8 cellular contexts compared by ENCODE assay signal in genomic region chr1:150579110-150579954, GRCh38. TPM values are rescaled to one million over a fixed set of nuclear protein-coding genes. Genes with fewer than 3 reads are reported as not detected.
DNase-seq lines count a peak whose midpoint lies in the region; ATAC-seq and TF ChIP-seq lines count a peak whose summit lies in the region.

TSS of gene MCL1 (minus strand) at chr1:150579610. CDS start at chr1:150579530, 80 bp downstream.

- peaks cover 19% of the 10 kb centered on the region for H3K79me2 ChIP-seq in trophoblast cell (ENCODE audit: control insufficient read depth, insufficient read depth, low read length, poor library complexity)

- H2BK120ac ChIP-seq in trophoblast cell (ENCODE audit: insufficient read depth, low read length, poor library complexity): peak within 1 kb of the TSS; percentile 78

- no CpG with 5 or more reads among the region's 94 CpGs for WGBS in trophoblast cell (ENCODE audit: extremely low coverage, insufficient coverage, insufficient read length)
- 0 to 2% methylated on average over 38 to 55 of the region's 94 CpGs for WGBS in tibial nerve, 2 donors

- no peaks in the 10 kb centered on the region for H3K9me3 ChIP-seq in adipocyte (ENCODE audit: control insufficient read depth, low read length)
- no peaks in the 10 kb centered on the region for H3K9me3 ChIP-seq in cardiac muscle cell (ENCODE audit: low read depth)
- H3K9me3 ChIP-seq in trophoblast cell (ENCODE audit: insufficient read depth, low read depth, low read length): no peaks in the 10 kb centered on the region
- no peaks in the 10 kb centered on the region for H3K9me3 ChIP-seq in tibial nerve

- H3K27ac ChIP-seq in cardiac muscle cell (peak within 1 kb of the TSS; percentile 99), trophoblast cell (ENCODE audit: low read depth, low read length) (peak within 1 kb of the TSS; percentile 96), tibial nerve (peak within 1 kb of the TSS; percentile 97 to 100 (median 98))

- H3K4ac ChIP-seq in trophoblast cell (ENCODE audit: low read depth, low read length): peak within 1 kb of the TSS; percentile 99

- peak within 1 kb of the TSS; percentile 77 for H2AK5ac ChIP-seq in trophoblast cell (ENCODE audit: low read length)

- H3K4me2 ChIP-seq in trophoblast cell (ENCODE audit: low read length): peak within 1 kb of the TSS; percentile 72

- H3K23ac ChIP-seq in trophoblast cell (ENCODE audit: low read length): no peak within 1 kb of the TSS

- peak within 1 kb of the TSS; percentile 93 for H3K14ac ChIP-seq in trophoblast cell (ENCODE audit: low read length)

- TF ChIP-seq POLR2A in tibial nerve (IDR thresholded peaks at IDR 0.05): peak; percentile 96 to 98

- H4K91ac ChIP-seq in trophoblast cell (ENCODE audit: low read depth, low read length): peak within 1 kb of the TSS; percentile 91

- H2BK12ac ChIP-seq in trophoblast cell (ENCODE audit: low read length): peak within 1 kb of the TSS; percentile 27

- H3K36me3 ChIP-seq in adipocyte (ENCODE audit: control insufficient read depth, insufficient read depth, low read length, severe bottlenecking) (peaks cover 32% of the 10 kb centered on the region), cardiac muscle cell (peaks cover 29% of the 10 kb centered on the region), trophoblast cell (ENCODE audit: control insufficient read depth in 1 of 2, insufficient read depth in 2 of 2, low read length in 2 of 2) (peaks cover 5 to 20% of the 10 kb centered on the region in 2 experiments), tibial nerve (peaks cover 2 to 45% (median 5%) of the 10 kb centered on the region in 3 donors)

- DNase-seq in NCI-H1417 treated with DMSO at 0.1 percent for 48 hours (lab: John Stamatoyannopoulos, UW) (peak; percentile 88), T follicular helper cell (ENCODE audit: low read depth) (peak; percentile 79), adipocyte (ENCODE audit: low read depth) (peak; percentile 98), cardiac muscle cell (ENCODE audit: low read depth in 1 of 2, low spot score in 1 of 2) (peak; percentile 97), trophoblast cell (peak; percentile 94 to 97), tibial nerve (ENCODE audit: low spot score in 2 of 2) (peak; percentile 81 to 86)

- peak within 1 kb of the TSS; percentile 95 for H3K18ac ChIP-seq in trophoblast cell (ENCODE audit: low read length)

- TF ChIP-seq EP300 in tibial nerve (IDR thresholded peaks at IDR 0.05): peak; percentile 59 to 100

- peaks cover 23% of the 10 kb centered on the region for H3K4me1 ChIP-seq in adipocyte (ENCODE audit: control insufficient read depth, insufficient read depth, low read length)
- peaks cover 30% of the 10 kb centered on the region for H3K4me1 ChIP-seq in cardiac muscle cell (ENCODE audit: low read depth)
- H3K4me1 ChIP-seq in trophoblast cell (ENCODE audit: control insufficient read depth in 1 of 2, insufficient read depth in 2 of 2, low read length in 2 of 2): peaks cover 6 to 7% of the 10 kb centered on the region in 2 experiments
- peaks cover 0 to 29% (median 16%) of the 10 kb centered on the region in 4 donors for H3K4me1 ChIP-seq in tibial nerve

- H3K4me3 ChIP-seq in GM12875 (ENCODE audit: low read depth, low read length) (peak within 1 kb of the TSS; percentile 97), adipocyte (ENCODE audit: low read length) (peak within 1 kb of the TSS; percentile 95), cardiac muscle cell (peak within 1 kb of the TSS; percentile 76), trophoblast cell (ENCODE audit: low read depth, low read length) (peak within 1 kb of the TSS; percentile 98), tibial nerve (peak within 1 kb of the TSS; percentile 82 to 98 (median 93))

- peak within 1 kb of the TSS; percentile 89 for H4K8ac ChIP-seq in trophoblast cell (ENCODE audit: low read depth, low read length)

- H3K27me3 ChIP-seq in adipocyte (replicated peaks; ENCODE audit: control insufficient read depth, insufficient read depth, low read length) (no peaks in the 10 kb centered on the region), cardiac muscle cell (no peaks in the 10 kb centered on the region), trophoblast cell (ENCODE audit: insufficient read depth, low read length) (no peaks in the 10 kb centered on the region), tibial nerve (no peaks in the 10 kb centered on the region)

- peaks cover 15% of the 10 kb centered on the region for H3K79me1 ChIP-seq in trophoblast cell (ENCODE audit: low read length)

- H3K9ac ChIP-seq in adipocyte (ENCODE audit: low read length) (peak within 1 kb of the TSS; percentile 98), trophoblast cell (ENCODE audit: low read length) (peak within 1 kb of the TSS; percentile 98)

- H2BK5ac ChIP-seq in trophoblast cell (ENCODE audit: low read depth, low read length, poor library complexity): peak within 1 kb of the TSS; percentile 94

- H4K12ac ChIP-seq in trophoblast cell (ENCODE audit: low read depth, low read length): peak within 1 kb of the TSS; percentile 47

- peak within 1 kb of the TSS; percentile 63 for H2AFZ ChIP-seq in trophoblast cell (ENCODE audit: insufficient read depth, low read length, poor library complexity)

- ATAC-seq in HG02759 (IDR thresholded peaks at IDR 0.05; ENCODE audit: unreplicated experiment): peak; percentile 88

- TF ChIP-seq CTCF in GM12875 (IDR thresholded peaks at IDR 0.05; ENCODE audit: borderline replicate concordance, insufficient read depth, low read depth, low read length) (no peak), cardiac muscle cell (IDR thresholded peaks at IDR 0.05; ENCODE audit: low read depth, low read length) (no peak), tibial nerve (IDR thresholded peaks at IDR 0.05) (peak in 2 of 5 experiments; percentile 55 to 63)

RNA-seq across cellular contexts. Expression of gene MCL1, which starts in this region (rescaled TPM):
- total RNA-seq in cardiac muscle cell: 96.5 and 101 TPM in 2 replicates
- 61.2 and 65.2 TPM in 2 replicates for polyA plus RNA-seq in cardiac muscle cell
- 119 and 120 TPM in 2 replicates for polyA plus RNA-seq in trophoblast cell (2013)
- 100 to 1,000 TPM; 235 to 306 (median 258) TPM for total RNA-seq in tibial nerve

Comparison
In these comparisons a context has a peak if more than half of its experiments do, and no peak if none do; other contexts are left out.
1. Peak in every context shown above with its lines: DNase-seq, ATAC-seq, H3K4me3 ChIP-seq and H3K27ac ChIP-seq.